ENCODE assay signal across 8 cellular contexts in the genomic region with DNA sequence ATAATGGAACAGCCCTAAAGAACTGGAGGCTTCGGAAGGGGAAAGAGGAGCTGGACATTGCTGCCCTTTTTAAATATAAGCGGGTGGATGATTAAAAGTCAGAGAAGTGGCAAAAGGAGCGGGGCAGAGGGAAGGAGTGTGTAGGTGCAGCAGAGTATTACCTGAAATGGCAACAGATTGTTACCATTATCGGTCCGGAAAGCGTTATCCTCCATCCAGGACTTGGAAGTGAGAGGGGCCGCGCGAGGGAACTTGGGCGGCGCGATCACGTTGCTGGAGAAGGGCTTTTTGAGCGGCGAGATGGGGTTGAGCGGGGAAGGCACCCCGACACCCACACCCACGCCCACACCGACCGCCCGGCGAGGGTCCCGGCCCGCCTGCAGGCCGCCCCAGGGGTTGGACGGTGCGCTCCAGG. TPM values are rescaled to one million over a fixed set of nuclear protein-coding genes. Genes with fewer than 3 reads are reported as not detected.
A peak's percentile ranks its signal among the peaks of the same experiment; 100 is the strongest.
DNase-seq lines count a peak whose midpoint lies in the region; ATAC-seq and TF ChIP-seq lines count a peak whose summit lies in the region.

No MANE protein-coding gene starts in this region.

- peak overlapping the region; percentile 78 for H3K4me3 Mint-ChIP-seq in activated T-cell treated with anti-CD3 and anti-CD28 coated beads, Interleukin-2, amount 50 U/mL, for 4 hours

- H3K4me2 ChIP-seq in mesenchymal stem cell (ENCODE audit: low read length, poor library complexity, severe bottlenecking), result peak overlapping the region; percentile 100

- H3K36me3 Mint-ChIP-seq in activated T-cell treated with anti-CD3 and anti-CD28 coated beads, Interleukin-2, amount 50 U/mL, for 4 hours (ENCODE audit: insufficient read depth), result no peaks in the 10 kb centered on the region

- no peaks in the 10 kb centered on the region for H3K9me3 ChIP-seq in mesenchymal stem cell (ENCODE audit: control insufficient read depth, low read length)
- no peaks in the 10 kb centered on the region for H3K9me3 ChIP-seq in upper lobe of right lung

- H3K27ac ChIP-seq in mesenchymal stem cell (ENCODE audit: low read length, poor library complexity, severe bottlenecking), result no peak overlapping the region
- peak overlapping the region; percentile 86 for H3K27ac ChIP-seq in upper lobe of right lung

- H4K8ac ChIP-seq in mesenchymal stem cell (ENCODE audit: low read length), result peak overlapping the region; percentile 3

- H3K36me3 ChIP-seq in mesenchymal stem cell (ENCODE audit: control insufficient read depth in 1 of 2, insufficient read depth in 2 of 2, low read depth in 1 of 2, low read length in 2 of 2) (no peaks in the 10 kb centered on the region), upper lobe of right lung (no peaks in the 10 kb centered on the region)

- TF ChIP-seq CTCF in cardiac fibroblast (IDR thresholded peaks at IDR 0.05; ENCODE audit: low read depth, low read length) (no peak), upper lobe of right lung (IDR thresholded peaks at IDR 0.05) (no peak)

- H2AK5ac ChIP-seq in mesenchymal stem cell (ENCODE audit: low read length, severe bottlenecking), result no peak overlapping the region

- no peaks in the 10 kb centered on the region for H3K9me3 Mint-ChIP-seq in activated T-cell treated with anti-CD3 and anti-CD28 coated beads, Interleukin-2, amount 50 U/mL, for 4 hours

- H3K4ac ChIP-seq in mesenchymal stem cell (ENCODE audit: low read depth in 1 of 2, low read length in 2 of 2), result no peak overlapping the region

- no peak for ATAC-seq in activated T-cell treated with anti-CD3 and anti-CD28 coated beads, Interleukin-2, amount 50 U/mL, for 4 hours
- ATAC-seq in upper lobe of right lung (no peak), HG03045 (IDR thresholded peaks at IDR 0.05; ENCODE audit: unreplicated experiment) (no peak), HG03108 (IDR thresholded peaks at IDR 0.05; ENCODE audit: unreplicated experiment) (no peak)

- no peak overlapping the region for H2BK5ac ChIP-seq in mesenchymal stem cell (ENCODE audit: low read depth, low read length, poor library complexity, severe bottlenecking)

- H2BK12ac ChIP-seq in mesenchymal stem cell (ENCODE audit: low read length in 2 of 2), result peak overlapping the region in 1 of 2 experiments; percentile 68

- H3K27me3 ChIP-seq in mesenchymal stem cell (ENCODE audit: control insufficient read depth in 1 of 2, insufficient read depth in 1 of 2, low read length in 2 of 2), result peaks cover 0 to 3% of the 10 kb centered on the region in 2 experiments
- no peaks in the 10 kb centered on the region for H3K27me3 ChIP-seq in upper lobe of right lung

- H2BK120ac ChIP-seq in mesenchymal stem cell (ENCODE audit: low read depth, low read length), result no peak overlapping the region

- intact Hi-C loops in upper lobe of right lung (cut with DNase I), result no loop called here

- no peak overlapping the region for H2BK15ac ChIP-seq in mesenchymal stem cell (ENCODE audit: low read depth, poor library complexity, severe bottlenecking)

- 7% methylated on average over 24 of the region's 27 CpGs for WGBS in mesenchymal stem cell

- H3K4me3 ChIP-seq in cardiac fibroblast (replicated peaks in 1 of 2; ENCODE audit: low read depth in 2 of 2, low read length in 2 of 2) (peak overlapping the region; percentile 45 to 69), mesenchymal stem cell (ENCODE audit: insufficient read depth in 1 of 2, low read depth in 1 of 2, low read length in 2 of 2) (peak overlapping the region; percentile 75 to 92), upper lobe of right lung (peak overlapping the region; percentile 66)

- peak overlapping the region; percentile 83 for H3K18ac ChIP-seq in mesenchymal stem cell (ENCODE audit: low read depth in 1 of 2, low read length in 2 of 2)

- H3K23ac ChIP-seq in mesenchymal stem cell (ENCODE audit: low read length in 2 of 2), result peak overlapping the region in 1 of 2 experiments; percentile 9

- H3K4me1 ChIP-seq in mesenchymal stem cell (ENCODE audit: control insufficient read depth, insufficient read depth, low read depth, low read length) (peaks cover 11% of the 10 kb centered on the region), upper lobe of right lung (peaks cover 27% of the 10 kb centered on the region)

- peaks cover 35% of the 10 kb centered on the region for H3K4me1 Mint-ChIP-seq in activated T-cell treated with anti-CD3 and anti-CD28 coated beads, Interleukin-2, amount 50 U/mL, for 4 hours (ENCODE audit: low read depth)

- peak overlapping the region in 1 of 2 experiments; percentile 94 for H3K14ac ChIP-seq in mesenchymal stem cell (ENCODE audit: low read length in 2 of 2)

- H2AFZ ChIP-seq in mesenchymal stem cell (ENCODE audit: low read depth, low read length), result peak overlapping the region; percentile 91

- peaks cover 8% of the 10 kb centered on the region for H3K79me1 ChIP-seq in mesenchymal stem cell (replicated peaks; ENCODE audit: low read length, poor library complexity, severe bottlenecking)

- H3K9ac ChIP-seq in mesenchymal stem cell (ENCODE audit: low read length), result peak overlapping the region; percentile 85

- H3K27me3 Mint-ChIP-seq in activated T-cell treated with anti-CD3 and anti-CD28 coated beads, Interleukin-2, amount 50 U/mL, for 4 hours (ENCODE audit: low read depth), result peaks cover 6% of the 10 kb centered on the region

- DNase-seq in activated T-cell treated with anti-CD3 and anti-CD28 coated beads, Interleukin-2, amount 50 U/mL, for 4 hours, result no peak
- no peak for DNase-seq in activated T-cell treated with anti-CD3 and anti-CD28 coated beads, Interleukin-2, amount 50 U/mL, for 1 hour
- DNase-seq in cardiac fibroblast (ENCODE audit: low read depth in 2 of 2) (peak; percentile 9 to 29), mesenchymal stem cell (no peak), upper lobe of right lung (no peak), SW480 (ENCODE audit: low spot score) (no peak)

- H4K91ac ChIP-seq in mesenchymal stem cell (ENCODE audit: low read length), result peak overlapping the region; percentile 39

RNA-seq across cellular contexts. Expression of a gene that starts 51.7 kb away (rescaled TPM):
- total RNA-seq in activated T-cell treated with anti-CD3 and anti-CD28 coated beads, Interleukin-2, amount 50 U/mL, for 4 hours, result under 1 TPM; 0.68 to 0.92 (median 0.82) TPM
- polyA plus RNA-seq in mesenchymal stem cell (2013, experiment 1 of 2), result 0.66 TPM
- polyA plus RNA-seq in mesenchymal stem cell (2013, experiment 2 of 2), result 0.70 TPM
- 5.7 TPM for total RNA-seq in upper lobe of right lung

RNA-seq across cellular contexts. Expression of a gene that starts 51.8 kb away (rescaled TPM):
- total RNA-seq in activated T-cell treated with anti-CD3 and anti-CD28 coated beads, Interleukin-2, amount 50 U/mL, for 4 hours, result 10 to 100 TPM; 29.1 to 31.6 (median 29.5) TPM
- polyA plus RNA-seq in mesenchymal stem cell (2013, experiment 1 of 2), result 23.7 TPM
- polyA plus RNA-seq in mesenchymal stem cell (2013, experiment 2 of 2), result 23.5 TPM
- 28.0 TPM for total RNA-seq in upper lobe of right lung

Comparison
In these comparisons a context has a peak if more than half of its experiments do, and no peak if none do; other contexts are left out.
1. DNase-seq: peak in cardiac fibroblast (2 of 2); none in activated T-cell treated with anti-CD3 and anti-CD28 coated beads, Interleukin-2, amount 50 U/mL, for 4 hours (single experiment), activated T-cell treated with anti-CD3 and anti-CD28 coated beads, Interleukin-2, amount 50 U/mL, for 1 hour (single experiment), mesenchymal stem cell (single experiment), upper lobe of right lung (single experiment) and SW480 (single experiment).
2. Peak in every context shown above with its lines, with median percentiles within 50 percentile points of each other: H3K4me3 ChIP-seq.